In genomic region chr19:34255546-34255945, GRCh38 we compare ENCODE assay signal across 8 cellular contexts. TPM values are rescaled to one million over a fixed set of nuclear protein-coding genes. Genes with fewer than 3 reads are reported as not detected.
A peak's percentile ranks its signal among the peaks of the same experiment; 100 is the strongest.
DNase-seq lines count a peak whose midpoint lies in the region; ATAC-seq and TF ChIP-seq lines count a peak whose summit lies in the region.

No MANE protein-coding gene starts in this region.

- TF ChIP-seq CTCF in left lung (IDR thresholded peaks at IDR 0.05) (no peak), suprapubic skin (IDR thresholded peaks at IDR 0.05) (no peak)

- H3K27ac ChIP-seq in left lung (peak overlapping the region in 1 of 2 donors; percentile 76), suprapubic skin (peak overlapping the region; percentile 89)

- POLR2A ChIA-PET in activated CD4-positive, alpha-beta T cell treated with anti-CD3 and anti-CD28 coated beads for 36 hours (lab: Charles Lee) = no interaction called here

- H3K4me3 ChIP-seq in left lung = peak overlapping the region; percentile 63 to 76
- peak overlapping the region; percentile 97 for H3K4me3 ChIP-seq in suprapubic skin

- H3K36me3 ChIP-seq in left lung (no peaks in the 10 kb centered on the region), suprapubic skin (no peaks in the 10 kb centered on the region)

- no peak for TF ChIP-seq EP300 in suprapubic skin (IDR thresholded peaks at IDR 0.05)

- H3K27ac Mint-ChIP-seq in activated CD4-positive, alpha-beta T cell treated with anti-CD3 and anti-CD28 coated beads for 36 hours = peak overlapping the region; percentile 84
- peak overlapping the region; percentile 84 for H3K27ac Mint-ChIP-seq in activated naive CD8-positive, alpha-beta T cell treated with anti-CD3 and anti-CD28 coated beads, Interleukin-2, amount 50 U/mL, for 24 hours

- ATAC-seq in activated CD4-positive, alpha-beta T cell treated with anti-CD3 and anti-CD28 coated beads for 36 hours = no peak
- ATAC-seq in activated naive CD8-positive, alpha-beta T cell treated with anti-CD3 and anti-CD28 coated beads, Interleukin-2, amount 50 U/mL, for 24 hours = no peak
- ATAC-seq in left lung = no peak

- no peaks in the 10 kb centered on the region for H3K9me3 Mint-ChIP-seq in activated CD4-positive, alpha-beta T cell treated with anti-CD3 and anti-CD28 coated beads for 36 hours (ENCODE audit: low read depth)
- no peaks in the 10 kb centered on the region for H3K9me3 Mint-ChIP-seq in activated naive CD8-positive, alpha-beta T cell treated with anti-CD3 and anti-CD28 coated beads, Interleukin-2, amount 50 U/mL, for 24 hours

- peaks cover 41% of the 10 kb centered on the region for H3K4me1 Mint-ChIP-seq in activated CD4-positive, alpha-beta T cell treated with anti-CD3 and anti-CD28 coated beads for 36 hours
- peaks cover 37% of the 10 kb centered on the region for H3K4me1 Mint-ChIP-seq in activated naive CD8-positive, alpha-beta T cell treated with anti-CD3 and anti-CD28 coated beads, Interleukin-2, amount 50 U/mL, for 24 hours

- TF ChIP-seq POLR2A in suprapubic skin (IDR thresholded peaks at IDR 0.05) = no peak

- peaks cover 0 to 37% of the 10 kb centered on the region in 2 donors for H3K27me3 ChIP-seq in left lung
- H3K27me3 ChIP-seq in suprapubic skin = no peaks in the 10 kb centered on the region

- H3K27me3 Mint-ChIP-seq in activated CD4-positive, alpha-beta T cell treated with anti-CD3 and anti-CD28 coated beads for 36 hours = no peaks in the 10 kb centered on the region
- no peaks in the 10 kb centered on the region for H3K27me3 Mint-ChIP-seq in activated naive CD8-positive, alpha-beta T cell treated with anti-CD3 and anti-CD28 coated beads, Interleukin-2, amount 50 U/mL, for 24 hours

- no peak for DNase-seq in activated CD4-positive, alpha-beta T cell treated with anti-CD3 and anti-CD28 coated beads for 36 hours
- DNase-seq in activated CD4-positive, alpha-beta T cell treated with anti-CD3 and anti-CD28 coated beads, Interleukin-2, amount 50 U/mL, for 4 hours = no peak
- no peak for DNase-seq in activated naive CD8-positive, alpha-beta T cell treated with anti-CD3 and anti-CD28 coated beads, Interleukin-2, amount 50 U/mL, for 24 hours
- no peak for DNase-seq in left lung
- no peak for DNase-seq in suprapubic skin (ENCODE audit: low spot score in 2 of 2)
- DNase-seq in NCI-H526 treated with DMSO at 0.1 percent for 48 hours (lab: John Stamatoyannopoulos, UW) = no peak
- DNase-seq in activated CD4-positive, CD25-positive, alpha-beta regulatory T cell treated with anti-CD3 and anti-CD28 coated beads, Interleukin-2, amount 50 U/mL, for 72 hours = no peak
- no peak for DNase-seq in Ammon's horn (ENCODE audit: low spot score)

- H3K9me3 ChIP-seq in left lung (no peaks in the 10 kb centered on the region), suprapubic skin (no peaks in the 10 kb centered on the region)

- 49% methylated on average over 9 of the region's 9 CpGs for WGBS in suprapubic skin

- CTCF ChIA-PET in activated CD4-positive, alpha-beta T cell treated with anti-CD3 and anti-CD28 coated beads for 36 hours (lab: Charles Lee) = no interaction called here

- H3K4me1 ChIP-seq in left lung (peaks cover 7 to 25% of the 10 kb centered on the region in 2 donors), suprapubic skin (peaks cover 25% of the 10 kb centered on the region)

- peak overlapping the region; percentile 79 for H3K4me3 Mint-ChIP-seq in activated CD4-positive, alpha-beta T cell treated with anti-CD3 and anti-CD28 coated beads for 36 hours
- H3K4me3 Mint-ChIP-seq in activated naive CD8-positive, alpha-beta T cell treated with anti-CD3 and anti-CD28 coated beads, Interleukin-2, amount 50 U/mL, for 24 hours = peak overlapping the region; percentile 84

- peaks cover 7% of the 10 kb centered on the region for H3K36me3 Mint-ChIP-seq in activated CD4-positive, alpha-beta T cell treated with anti-CD3 and anti-CD28 coated beads for 36 hours (ENCODE audit: low read depth)
- peaks cover 5% of the 10 kb centered on the region for H3K36me3 Mint-ChIP-seq in activated naive CD8-positive, alpha-beta T cell treated with anti-CD3 and anti-CD28 coated beads, Interleukin-2, amount 50 U/mL, for 24 hours (ENCODE audit: low read depth)

- intact Hi-C loops in activated CD4-positive, alpha-beta T cell treated with anti-CD3 and anti-CD28 coated beads for 36 hours (cut with DNase I, micrococcal nuclease) = loop anchor here in 1 of 2 experiments (2.0 to 5.0 kb wide), 2 partner anchors 15 to 82 kb away; no protein-coding TSS in a partner anchor
- intact Hi-C loops in left lung (cut with DNase I) = no loop called here

RNA-seq across cellular contexts. Expression of gene GARRE1, which starts 1.2 kb away (rescaled TPM):
- 10 to 100 TPM; 14.6 to 16.1 TPM for total RNA-seq in activated CD4-positive, alpha-beta T cell treated with anti-CD3 and anti-CD28 coated beads for 36 hours
- total RNA-seq in left lung (10 to 100 TPM; 26.2 to 26.7 TPM), suprapubic skin (10 to 100 TPM; 24.3 to 37.3 (median 31.0) TPM)
